In the genomic region with DNA sequence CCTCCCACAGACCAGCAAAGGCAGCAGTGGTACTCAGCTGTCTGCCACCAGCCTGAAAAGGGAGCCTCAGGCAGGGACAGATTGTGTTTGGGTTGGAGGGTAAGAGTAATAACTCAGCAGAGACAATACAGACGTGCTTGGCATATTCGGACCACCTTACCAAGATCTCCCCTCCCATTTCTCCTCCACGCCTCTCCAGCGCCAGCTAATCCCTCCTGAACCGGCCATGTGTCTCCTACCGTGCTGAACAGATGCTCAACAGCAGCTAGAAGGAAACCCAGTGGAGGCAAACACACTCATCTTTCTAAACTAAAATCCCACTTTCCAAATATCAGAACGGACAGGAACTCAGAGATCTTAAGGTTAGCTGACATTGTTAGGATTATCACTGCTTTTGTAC, we compare ENCODE assay signal across 24 cellular contexts.
"Had no signal": no experiment of that assay in that cellular context is flagged by ENCODE, and none has a peak within 500 bp of the region (broad histone marks: within the 10 kb centered on the region; RNA-seq: fewer than 3 reads in every experiment).

No MANE protein-coding gene starts in this region.

- H3K4me3 Mint-ChIP-seq: activated T-cell treated with anti-CD3 and anti-CD28 coated beads, Interleukin-2, amount 50 U/mL, for 72 hours; central memory CD8-positive, alpha-beta T cell; dendritic cell treated with granulocyte-macrophage colony-stimulating factor and Interleukin-4, amounts not matched to agents 40 ng/mL and 50 ng/mL, for 4 days; natural killer cell; neural progenitor cell; T-helper 2 cell treated with Interferon-gamma antibody and Interleukin-4, amounts not matched to agents 5 μg/mL and 100 μg/mL, for 36 hours had no signal

- DNase-seq: activated CD4-positive, alpha-beta T cell treated with anti-CD3 and anti-CD28 coated beads for 4 hours; activated CD4-positive, alpha-beta T cell treated with anti-CD3 and anti-CD28 coated beads, Interleukin-2, amount 50 U/mL, for 4 hours; activated naive CD4-positive, alpha-beta T cell; activated T-cell treated with anti-CD3 and anti-CD28 coated beads for 4 hours; activated T-cell treated with anti-CD3 and anti-CD28 coated beads, Interleukin-2, amount 50 U/mL, for 72 hours; foreskin keratinocyte; heart right ventricle; kidney glomerular epithelial cell; lower lobe of right lung; mesenchymal stem cell; natural killer cell; right lobe of liver; stimulated activated CD4-positive, alpha-beta T cell treated with anti-CD3 and anti-CD28 coated beads, Interleukin-2, amount 100 ng/mL, for 48 hours; stimulated activated naive CD4-positive, alpha-beta T cell treated with Interleukin-2 at 50 U/mL for 16 hours; testis; transverse colon; uterus had no signal

- H3K9me3 Mint-ChIP-seq: neural progenitor cell; T-helper 2 cell treated with Interferon-gamma antibody and Interleukin-4, amounts not matched to agents 5 μg/mL and 100 μg/mL, for 36 hours had no signal

- H3K4me1 Mint-ChIP-seq: central memory CD8-positive, alpha-beta T cell; natural killer cell had no signal

- H3K27ac Mint-ChIP-seq: activated naive CD4-positive, alpha-beta T cell treated with anti-CD3 and anti-CD28 coated beads, Interleukin-2, amount 50 U/mL, for 72 hours; activated T-cell treated with anti-CD3 and anti-CD28 coated beads, Interleukin-2, amount 50 U/mL, for 72 hours; dendritic cell treated with granulocyte-macrophage colony-stimulating factor and Interleukin-4, amounts not matched to agents 40 ng/mL and 50 ng/mL, for 4 days; natural killer cell; neural progenitor cell; progenitor cell of endocrine pancreas; T-helper 2 cell treated with Interferon-gamma antibody and Interleukin-4, amounts not matched to agents 5 μg/mL and 100 μg/mL, for 36 hours had no signal

- H3K36me3 Mint-ChIP-seq: activated naive CD4-positive, alpha-beta T cell treated with anti-CD3 and anti-CD28 coated beads, Interleukin-2, amount 50 U/mL, for 72 hours; natural killer cell; neural progenitor cell had no signal

- H3K27me3 Mint-ChIP-seq: central memory CD8-positive, alpha-beta T cell; dendritic cell treated with granulocyte-macrophage colony-stimulating factor and Interleukin-4, amounts not matched to agents 40 ng/mL and 50 ng/mL, for 4 days; progenitor cell of endocrine pancreas had no signal

- ATAC-seq: activated naive CD4-positive, alpha-beta T cell treated with anti-CD3 and anti-CD28 coated beads, Interleukin-2, amount 50 U/mL, for 72 hours; activated T-cell treated with anti-CD3 and anti-CD28 coated beads, Interleukin-2, amount 50 U/mL, for 72 hours; foreskin keratinocyte; heart right ventricle; left lobe of liver; lower lobe of right lung; natural killer cell; right lobe of liver had no signal
